In the genomic region with DNA sequence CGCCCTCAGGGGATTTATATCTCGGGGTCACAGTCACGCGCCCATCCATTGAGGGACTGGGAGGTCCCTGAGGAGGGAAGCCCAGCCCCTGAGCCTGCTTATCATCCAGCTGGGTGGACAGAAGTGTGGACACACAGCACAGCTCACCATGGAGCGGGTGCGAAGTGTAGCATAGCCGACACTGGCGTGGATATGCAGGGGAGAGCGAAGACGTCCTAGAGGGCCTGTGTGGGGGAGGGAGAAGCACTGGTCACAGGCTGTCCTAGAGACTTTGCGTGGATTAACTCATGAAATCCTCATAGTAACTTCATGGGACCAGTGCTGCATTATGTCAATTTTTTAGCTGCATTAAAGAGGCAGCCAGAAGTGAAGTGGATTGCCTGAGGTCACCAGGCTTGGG, we compare ENCODE assay signal across 29 cellular contexts.
"Had no signal": no experiment of that assay in that cellular context is flagged by ENCODE, and none has a peak within 500 bp of the region (broad histone marks: within the 10 kb centered on the region; RNA-seq: fewer than 3 reads in every experiment).

No MANE protein-coding gene starts in this region.

- H3K36me3 ChIP-seq: adrenal gland, breast epithelium, Peyer's patch had no signal

- H3K9me3 Mint-ChIP-seq: activated CD4-positive, alpha-beta T cell treated with anti-CD3 and anti-CD28 coated beads, Interleukin-2, amount 10 ng/mL, durations not matched to agents 7 days and 5 days; activated naive CD4-positive, alpha-beta T cell treated with anti-CD3 and anti-CD28 coated beads for 36 hours; activated naive CD4-positive, alpha-beta T cell treated with anti-CD3 and anti-CD28 coated beads, Interleukin-2, amount 50 U/mL, for 72 hours; activated T-cell treated with anti-CD3 and anti-CD28 coated beads, Interleukin-2, amount 50 U/mL, for 4 hours; activated T-helper 1 cell treated with anti-CD3 and anti-CD28 coated beads, Interleukin-12 subunit alpha, Interleukin-12 subunit beta, Interleukin-2, Interleukin-4 antibody, amounts not matched to agents 30 ng/mL and 10 ng/mL and 1 ng/mL, durations not matched to agents 14 hours and 24 hours and 36 hours had no signal

- DNase-seq: activated CD4-positive, alpha-beta T cell treated with anti-CD3 and anti-CD28 coated beads, Interleukin-2, amount 10 ng/mL, durations not matched to agents 7 days and 5 days; activated CD4-positive, alpha-beta T cell treated with anti-CD3 and anti-CD28 coated beads, Interleukin-2, amount 50 U/mL, for 48 hours; activated CD8-positive, alpha-beta memory T cell treated with anti-CD3 and anti-CD28 coated beads, Interleukin-2, amount 50 U/mL, for 4 hours; activated CD8-positive, alpha-beta T cell treated with anti-CD3 and anti-CD28 coated beads, Interleukin-2, amount 10 ng/mL, durations not matched to agents 7 days and 5 days; activated gamma-delta T cell treated with Interleukin-2 at 50 U/mL for 16 hours; activated naive CD4-positive, alpha-beta T cell treated with anti-CD3 and anti-CD28 coated beads for 36 hours; activated T-cell treated with anti-CD3 and anti-CD28 coated beads for 4 hours; activated T-cell treated with anti-CD3 and anti-CD28 coated beads, Interleukin-2, amount 50 U/mL, for 4 hours; adrenal gland; body of pancreas; NCI-H1105; NCI-H1417 treated with DMSO at 0.1 percent for 48 hours; NCI-H187 treated with DMSO at 0.1 percent for 48 hours; NCI-H2081 treated with DMSO at 0.1 percent for 48 hours; NCI-H226; NCI-H446 treated with DMSO at 0.1 percent for 48 hours; NCI-H524; NCI-H69; NK-92 treated with Interleukin-12 subunit alpha and Interleukin-12 subunit beta, amount 100 ng/mL, for 24 hours; PC-3; Peyer's patch; SIG-M5; T1000 had no signal

- H3K9me3 ChIP-seq: adrenal gland, body of pancreas, breast epithelium, Peyer's patch had no signal

- H3K36me3 Mint-ChIP-seq: activated naive CD4-positive, alpha-beta T cell treated with anti-CD3 and anti-CD28 coated beads, Interleukin-2, amount 50 U/mL, for 72 hours had no signal

- H3K4me3 ChIP-seq: adrenal gland, body of pancreas, breast epithelium, K562, Peyer's patch had no signal

- H3K4me3 Mint-ChIP-seq: activated CD4-positive, alpha-beta T cell treated with anti-CD3 and anti-CD28 coated beads, Interleukin-2, amount 10 ng/mL, durations not matched to agents 7 days and 5 days; activated CD8-positive, alpha-beta T cell treated with anti-CD3 and anti-CD28 coated beads, Interleukin-2, amount 10 ng/mL, durations not matched to agents 7 days and 5 days; activated naive CD4-positive, alpha-beta T cell treated with anti-CD3 and anti-CD28 coated beads for 36 hours; activated T-cell treated with anti-CD3 and anti-CD28 coated beads, Interleukin-2, amount 50 U/mL, for 4 hours; activated T-helper 1 cell treated with anti-CD3 and anti-CD28 coated beads, Interleukin-12 subunit alpha, Interleukin-12 subunit beta, Interleukin-2, Interleukin-4 antibody, amounts not matched to agents 30 ng/mL and 10 ng/mL and 1 ng/mL, durations not matched to agents 14 hours and 24 hours and 36 hours had no signal

- H3K27ac Mint-ChIP-seq: activated CD4-positive, alpha-beta T cell treated with anti-CD3 and anti-CD28 coated beads, Interleukin-2, amount 10 ng/mL, durations not matched to agents 7 days and 5 days; activated CD8-positive, alpha-beta T cell treated with anti-CD3 and anti-CD28 coated beads, Interleukin-2, amount 10 ng/mL, durations not matched to agents 7 days and 5 days; activated naive CD4-positive, alpha-beta T cell treated with anti-CD3 and anti-CD28 coated beads for 36 hours; activated naive CD4-positive, alpha-beta T cell treated with anti-CD3 and anti-CD28 coated beads, Interleukin-2, amount 50 U/mL, for 72 hours; activated T-helper 1 cell treated with anti-CD3 and anti-CD28 coated beads, Interleukin-12 subunit alpha, Interleukin-12 subunit beta, Interleukin-2, Interleukin-4 antibody, amounts not matched to agents 30 ng/mL and 10 ng/mL and 1 ng/mL, durations not matched to agents 14 hours and 24 hours and 36 hours had no signal

- H3K27me3 ChIP-seq: adrenal gland, body of pancreas, breast epithelium, Peyer's patch had no signal

- FAIRE-seq: astrocyte, K562 had no signal

- H3K27ac ChIP-seq: adrenal gland, body of pancreas, breast epithelium, Peyer's patch, RWPE1 had no signal
